Comparison of ENCODE assay signal across 12 cellular contexts in genomic region chr15:92869977-92870644, GRCh38. TPM values are rescaled to one million over a fixed set of nuclear protein-coding genes. Genes with fewer than 3 reads are reported as not detected.
DNase-seq lines count a peak whose midpoint lies in the region; ATAC-seq, FAIRE-seq and TF ChIP-seq lines count a peak whose summit lies in the region.
"Had no signal": no experiment of that assay in that cellular context is flagged by ENCODE, and none has a peak within 500 bp of the region (broad histone marks: within the 10 kb centered on the region; RNA-seq: fewer than 3 reads in every experiment).

No MANE protein-coding gene starts in this region.

- peak overlapping the region; percentile 6 for H3K4me2 ChIP-seq in osteoblast (ENCODE audit: insufficient read depth, low read length)

- no peaks in the 10 kb centered on the region for H3K79me2 ChIP-seq in osteoblast (ENCODE audit: insufficient read depth, low read length)

- CTCF ChIA-PET in Caco-2 (lab: Charles Lee), result interaction anchor here (0.5 to 1.4 kb wide), 3 partner anchors 12 to 73 kb away, joined by 3 to 4 read pairs (median 3); no protein-coding TSS in a partner anchor

- peaks cover 27% of the 10 kb centered on the region for H3K4me1 Mint-ChIP-seq in Caco-2 (ENCODE audit: low read depth, unreplicated experiment)

- no TSS peak for BruUV-seq in Caco-2 (replicated peaks; lab: Mats Ljungman, UMichigan)

- TF ChIP-seq CTCF in Caco-2 (IDR thresholded peaks at IDR 0.05; ENCODE audit: insufficient read depth in 1 of 2, low read depth in 1 of 2, low read length in 1 of 2, severe bottlenecking in 1 of 2, unreplicated experiment in 1 of 2) (no peak), osteoblast (IDR thresholded peaks at IDR 0.05; ENCODE audit: extremely low read depth, low read depth, low read length) (no peak), dorsolateral prefrontal cortex (IDR thresholded peaks at IDR 0.05 in 54 of 56, conservative IDR thresholded peaks at IDR 0.05 in 2 of 56; ENCODE audit: low read depth in 1 of 56, partially characterized antibody in 56 of 56) (no peak)

- POLR2A ChIA-PET in Caco-2 (lab: Charles Lee), result interaction anchor here (0.5 to 1.8 kb wide), 6 partner anchors 12 to 62 kb away, joined by 3 to 14 read pairs (median 4); partner anchors contain the start of gene CHD2

- no peak for ATAC-seq in HG03378 (IDR thresholded peaks at IDR 0.05; ENCODE audit: unreplicated experiment)
- ATAC-seq: T-cell had no signal

- H3K27ac Mint-ChIP-seq in Caco-2 (ENCODE audit: unreplicated experiment), result peak overlapping the region; percentile 69
- H3K27ac Mint-ChIP-seq: IgD-negative memory B cell had no signal

- DNase-seq in Caco-2 (peak; percentile 42 to 62), RPMI8226 (peak; percentile 52), fibroblast of peridontal ligament (ENCODE audit: extremely low read depth) (peak; percentile 13), osteoblast (ENCODE audit: insufficient read length, low spot score, missing footprints) (no peak), dorsolateral prefrontal cortex (no peak), NCI-H2227 treated with DMSO at 0.1 percent for 48 hours (lab: John Stamatoyannopoulos, UW) (no peak), urothelium cell line (ENCODE audit: low spot score) (no peak)
- DNase-seq: NCI-H2171 treated with DMSO at 0.1 percent for 48 hours, occipital lobe, T-cell had no signal

- H3K4me3 Mint-ChIP-seq in Caco-2 (ENCODE audit: unreplicated experiment), result peak overlapping the region; percentile 43
- H3K4me3 Mint-ChIP-seq: IgD-negative memory B cell, T-cell had no signal

- H3K36me3 Mint-ChIP-seq in Caco-2 (ENCODE audit: insufficient read depth, unreplicated experiment), result no peaks in the 10 kb centered on the region
- H3K36me3 Mint-ChIP-seq: IgD-negative memory B cell, T-cell had no signal

- H3K9me3 Mint-ChIP-seq in Caco-2 (ENCODE audit: unreplicated experiment), result no peaks in the 10 kb centered on the region
- H3K9me3 Mint-ChIP-seq: IgD-negative memory B cell, T-cell had no signal

- intact Hi-C loops in Caco-2 (cut with micrococcal nuclease; ENCODE audit: unreplicated experiment), result no loop called here
- intact Hi-C loops in dorsolateral prefrontal cortex (cut with DNase I), result no loop called here

- H3K36me3 ChIP-seq in Caco-2 (ENCODE audit: control insufficient read depth, insufficient read depth, low read length) (no peaks in the 10 kb centered on the region), osteoblast (ENCODE audit: insufficient read depth, low read length) (no peaks in the 10 kb centered on the region)

- H3K4me1 ChIP-seq in Caco-2 (peaks cover 30% of the 10 kb centered on the region), osteoblast (ENCODE audit: insufficient read depth, low read length) (peaks cover 14% of the 10 kb centered on the region)

- no peaks in the 10 kb centered on the region for H3K9me3 ChIP-seq in Caco-2
- no peaks in the 10 kb centered on the region for H3K9me3 ChIP-seq in osteoblast (ENCODE audit: low read depth, low read length)

- no peaks in the 10 kb centered on the region for H3K27me3 Mint-ChIP-seq in Caco-2 (ENCODE audit: insufficient read depth, unreplicated experiment)
- H3K27me3 Mint-ChIP-seq: IgD-negative memory B cell, T-cell had no signal

- FAIRE-seq in urothelium cell line (lab: Jason Lieb, UNC), result no peak

- H3K4me3 ChIP-seq in Caco-2 (ENCODE audit: low read depth, low read length) (no peak overlapping the region), osteoblast (ENCODE audit: insufficient read depth, low read length) (no peak overlapping the region), dorsolateral prefrontal cortex (no peak overlapping the region)

- no peaks in the 10 kb centered on the region for H4K20me1 ChIP-seq in osteoblast (ENCODE audit: insufficient read depth, low read length)

- peak overlapping the region; percentile 67 for H2AFZ ChIP-seq in osteoblast (ENCODE audit: low read length)

- no peaks in the 10 kb centered on the region for H3K27me3 ChIP-seq in Caco-2 (replicated peaks; ENCODE audit: control insufficient read depth, insufficient read depth, low read length)
- no peaks in the 10 kb centered on the region for H3K27me3 ChIP-seq in osteoblast (ENCODE audit: insufficient read depth, low read length)
- no peaks in the 10 kb centered on the region for H3K27me3 ChIP-seq in dorsolateral prefrontal cortex

- H3K27ac ChIP-seq in osteoblast (ENCODE audit: low read depth, low read length), result no peak overlapping the region
- H3K27ac ChIP-seq in dorsolateral prefrontal cortex, result no peak overlapping the region

RNA-seq across cellular contexts. Expression of gene CHD2, which starts 30.0 kb away (rescaled TPM):
- total RNA-seq in Caco-2 (2022), result 85.0 and 108 TPM in 2 replicates
- total RNA-seq in osteoblast, result 94.0 and 98.8 TPM in 2 replicates
- total RNA-seq in dorsolateral prefrontal cortex, result 100 to 1,000 TPM; 120 to 227 (median 167) TPM

Comparison
In these comparisons a context has a peak if more than half of its experiments do, and no peak if none do; other contexts are left out.
1. DNase-seq: peak in Caco-2 (2 of 2), RPMI8226 (single experiment) and fibroblast of peridontal ligament (single experiment); none in osteoblast (single experiment), dorsolateral prefrontal cortex (0 of 10), NCI-H2227 treated with DMSO at 0.1 percent for 48 hours (single experiment) and urothelium cell line (single experiment).